ENCODE assay signal across 23 cellular contexts in genomic region chr6:92827104-92827503, GRCh38.
DNase-seq lines count a peak whose midpoint lies in the region; ATAC-seq, FAIRE-seq and TF ChIP-seq lines count a peak whose summit lies in the region.
"Had no signal": no experiment of that assay in that cellular context is flagged by ENCODE, and none has a peak within 500 bp of the region (broad histone marks: within the 10 kb centered on the region; RNA-seq: fewer than 3 reads in every experiment).

No MANE protein-coding gene starts in this region.

- FAIRE-seq in GM12891 (lab: Jason Lieb, UNC): no peak
- FAIRE-seq: A549, G401.6, GM12892, H1 had no signal

- no peak overlapping the region for H3K4me3 Mint-ChIP-seq in T-helper 17 cell
- H3K4me3 Mint-ChIP-seq: CD14-positive monocyte; CD4-positive, alpha-beta T cell; CD8-positive, alpha-beta memory T cell had no signal

- peak; percentile 42 for DNase-seq in DMS53 (lab: John Stamatoyannopoulos, UW)
- DNase-seq in DMS53 treated with DMSO at 0.1 percent for 48 hours (lab: John Stamatoyannopoulos, UW; ENCODE audit: unreplicated experiment): no peak
- no peak for DNase-seq in GM12891 (ENCODE audit: insufficient read length, low spot score)
- DNase-seq in NCI-H526 treated with DMSO at 0.1 percent for 48 hours (lab: John Stamatoyannopoulos, UW): peak; percentile 58
- DNase-seq in OCI-M1 (lab: John Stamatoyannopoulos, UW): peak; percentile 56
- DNase-seq in activated CD4-positive, CD25-positive, alpha-beta regulatory T cell (lab: John Stamatoyannopoulos, UW): no peak
- no peak for DNase-seq in T-helper 17 cell
- DNase-seq in T-helper 9 cell: no peak
- DNase-seq: 8988T; ACHN; AML-193; BE2C; CD4-positive, alpha-beta T cell; CD8-positive, alpha-beta memory T cell; DND-41; GM23248; H7; HCEC 1CT had no signal

- no peaks in the 10 kb centered on the region for H3K27me3 Mint-ChIP-seq in T-helper 17 cell
- H3K27me3 Mint-ChIP-seq: CD4-positive, alpha-beta T cell; CD8-positive, alpha-beta memory T cell had no signal

- H3K27ac Mint-ChIP-seq in T-helper 17 cell: no peak overlapping the region
- H3K27ac Mint-ChIP-seq: CD14-positive monocyte; CD4-positive, alpha-beta T cell; CD8-positive, alpha-beta memory T cell had no signal

- TF ChIP-seq POLR2A in GM12891 (IDR thresholded peaks at IDR 0.05; ENCODE audit: low read depth, low read length): no peak

- no peaks in the 10 kb centered on the region for H3K36me3 Mint-ChIP-seq in T-helper 17 cell (ENCODE audit: low read depth)
- H3K36me3 Mint-ChIP-seq: CD14-positive monocyte; CD8-positive, alpha-beta memory T cell had no signal

- no peaks in the 10 kb centered on the region for H3K4me1 Mint-ChIP-seq in T-helper 17 cell
- H3K4me1 Mint-ChIP-seq: CD14-positive monocyte; CD8-positive, alpha-beta memory T cell had no signal

- ATAC-seq in T-helper 17 cell: no peak
- ATAC-seq: A549 had no signal

- peaks cover 3% of the 10 kb centered on the region for H3K9me3 ChIP-seq in T-helper 17 cell (ENCODE audit: control insufficient read depth, low read length, poor library complexity, severe bottlenecking)
- H3K9me3 ChIP-seq: A549, BE2C had no signal

TF ChIP-seq in GM12891, 5 proteins besides CTCF, POLR2A, EP300 and RAD21:
- TF ChIP-seq POU2F2 (IDR thresholded peaks at IDR 0.05; ENCODE audit: low read depth, low read length) (no peak), SPI1 (IDR thresholded peaks at IDR 0.05; ENCODE audit: low read depth, low read length) (peak; percentile 49; the same call in 1 of the 2 replicates)
TF ChIP-seq in GM12891: peak in this region for 1.

Comparison
In these comparisons a context has a peak if more than half of its experiments do, and no peak if none do; other contexts are left out.
1. DNase-seq: peak in DMS53 (single experiment), NCI-H526 treated with DMSO at 0.1 percent for 48 hours (single experiment) and OCI-M1 (single experiment); none in DMS53 treated with DMSO at 0.1 percent for 48 hours (single experiment), GM12891 (single experiment), activated CD4-positive, CD25-positive, alpha-beta regulatory T cell (0 of 4), T-helper 17 cell (0 of 3) and T-helper 9 cell (single experiment).